Comparison of ENCODE assay signal across 17 cellular contexts in the genomic region with DNA sequence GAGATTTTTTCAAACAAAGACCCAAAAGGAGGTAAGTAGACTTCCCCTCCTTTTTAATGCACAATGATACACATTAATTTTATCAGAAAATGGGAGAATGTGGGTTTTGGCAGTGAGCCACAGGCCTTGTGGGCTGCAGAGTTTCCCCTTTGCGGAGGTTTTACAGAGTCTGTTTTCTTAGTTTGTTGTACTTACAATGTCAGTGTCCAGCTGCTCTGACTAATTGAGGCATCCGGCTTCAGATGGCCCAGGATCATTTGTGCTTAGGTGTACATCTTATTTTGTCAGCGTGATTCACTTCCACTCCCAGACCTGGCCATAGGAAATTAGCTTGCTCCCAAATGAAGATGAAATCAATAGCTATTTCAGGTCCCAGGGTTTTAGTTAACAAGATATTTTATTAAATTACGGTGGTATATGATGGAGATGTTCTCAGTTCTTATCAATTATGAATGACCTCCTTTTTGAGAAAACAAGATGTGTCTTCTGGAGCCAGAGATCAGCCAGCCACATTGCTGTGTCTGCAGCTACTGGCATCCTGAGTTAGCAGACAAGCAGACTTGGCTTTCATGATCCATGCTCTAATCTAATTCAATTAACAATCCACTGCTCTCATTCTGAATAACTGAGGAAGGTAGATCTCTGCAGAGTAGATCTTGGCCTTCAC.
"Had no signal": no experiment of that assay in that cellular context is flagged by ENCODE, and none has a peak within 500 bp of the region (broad histone marks: within the 10 kb centered on the region; RNA-seq: fewer than 3 reads in every experiment).

No MANE protein-coding gene starts in this region.

- H3K4me3 ChIP-seq: coronary artery, left ventricle myocardium inferior, suprapubic skin, upper lobe of left lung had no signal

- ATAC-seq: activated CD8-positive, alpha-beta T cell treated with anti-CD3 and anti-CD28 coated beads for 36 hours; activated T-cell treated with anti-CD3 and anti-CD28 coated beads, Interleukin-2, amount 50 U/mL, for 72 hours; sciatic nerve had no signal

- DNase-seq: activated CD4-positive, alpha-beta T cell treated with anti-CD3 and anti-CD28 coated beads for 4 hours; activated CD8-positive, alpha-beta memory T cell treated with anti-CD3 and anti-CD28 coated beads, Interleukin-2, amount 50 U/mL, for 4 hours; activated CD8-positive, alpha-beta T cell treated with anti-CD3 and anti-CD28 coated beads for 36 hours; activated gamma-delta T cell treated with Interleukin-2 at 50 U/mL for 16 hours; activated naive CD8-positive, alpha-beta T cell treated with anti-CD3 and anti-CD28 coated beads, Interleukin-2, amount 10 ng/mL, durations not matched to agents 7 days and 5 days; activated T-cell treated with anti-CD3 and anti-CD28 coated beads, Interleukin-2, amount 50 U/mL, for 72 hours; aorta; caudate nucleus; effector memory CD4-positive, alpha-beta T cell; immature natural killer cell; left ventricle myocardium inferior; mesendoderm; stimulated activated naive CD4-positive, alpha-beta T cell; upper lobe of left lung had no signal
